8 cellular contexts compared by ENCODE assay signal in the genomic region with DNA sequence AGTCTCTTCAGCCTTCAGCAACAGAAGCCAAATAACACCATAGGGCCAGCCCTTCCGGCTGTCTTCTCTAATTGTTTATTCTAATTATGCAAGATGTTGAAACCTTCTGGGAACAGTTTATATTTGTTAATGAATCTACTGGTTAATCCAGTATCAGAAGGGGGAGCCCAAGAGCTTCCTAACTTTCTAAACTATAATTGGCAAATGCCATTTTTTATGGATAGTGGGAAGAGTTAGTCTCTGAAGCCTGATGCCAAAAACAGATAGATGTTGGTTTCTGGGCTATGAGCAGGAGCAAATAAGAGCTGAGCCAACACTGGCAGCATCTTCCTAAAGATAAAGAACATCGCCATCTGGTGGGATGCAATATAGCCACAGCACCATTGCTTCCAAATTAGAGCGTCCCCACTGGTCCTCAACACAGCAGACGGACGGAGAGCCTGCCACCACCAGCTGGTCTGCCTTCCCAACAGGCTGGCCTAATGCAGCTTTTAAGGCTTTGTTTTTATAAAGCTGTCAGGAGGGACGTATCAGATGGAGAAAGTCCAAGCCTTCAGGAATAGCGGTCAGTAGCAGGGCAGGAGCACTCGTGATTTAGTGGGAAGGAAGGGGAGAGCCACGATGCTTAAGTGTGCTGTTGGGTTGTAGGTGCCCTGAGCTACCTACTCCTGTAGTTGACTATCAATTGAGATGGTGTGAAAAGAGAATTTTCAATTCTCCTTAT.
DNase-seq lines count a peak whose midpoint lies in the region; ATAC-seq and TF ChIP-seq lines count a peak whose summit lies in the region.

No MANE protein-coding gene starts in this region.

- no peaks in the 10 kb centered on the region for H3K27me3 ChIP-seq in MM.1S (replicated peaks; ENCODE audit: insufficient read depth, low read length)

- no peaks in the 10 kb centered on the region for H3K9me3 Mint-ChIP-seq in osteocyte (ENCODE audit: unreplicated experiment)

- no peak overlapping the region for H3K9ac ChIP-seq in MM.1S (ENCODE audit: low read length)

- 61 to 64% methylated on average over 9 of the region's 9 CpGs for WGBS in lower leg skin, 2 donors

- in situ Hi-C loops in SK-MEL-5 (cut with HindIII; ENCODE audit: low pct_unique_long_range_greater_than_20kb, low sequenced_read_pairs): no loop called here

- no peak overlapping the region for H3K27ac Mint-ChIP-seq in osteocyte (ENCODE audit: unreplicated experiment)

- no peak for ATAC-seq in HG03378 (IDR thresholded peaks at IDR 0.05; ENCODE audit: unreplicated experiment)

- no peaks in the 10 kb centered on the region for H4K20me1 ChIP-seq in MM.1S (ENCODE audit: insufficient read depth, low read length)

- no peaks in the 10 kb centered on the region for H3K9me3 ChIP-seq in MM.1S (replicated peaks; ENCODE audit: insufficient read depth, low read length)

- H3K4me3 Mint-ChIP-seq in osteocyte (ENCODE audit: unreplicated experiment): no peak overlapping the region

- H3K4me2 ChIP-seq in MM.1S (ENCODE audit: low read depth, low read length): no peak overlapping the region

- no peaks in the 10 kb centered on the region for H3F3A ChIP-seq in MM.1S (ENCODE audit: insufficient read depth, low read length)

- H3K36me3 Mint-ChIP-seq in osteocyte (ENCODE audit: unreplicated experiment): peaks cover 11% of the 10 kb centered on the region

- intact Hi-C loops in lower leg skin (cut with DNase I; ENCODE audit: low total_unique reads): loop anchor here (10.0 kb wide), 2 partner anchors 61 to 231 kb away; no protein-coding TSS in a partner anchor

- no peaks in the 10 kb centered on the region for H3K36me3 ChIP-seq in MM.1S (replicated peaks; ENCODE audit: insufficient read depth, low read length)

- no peaks in the 10 kb centered on the region for H3K9me2 ChIP-seq in MM.1S (replicated peaks; ENCODE audit: insufficient read depth, low read length)

- no peak overlapping the region for H3K4me3 ChIP-seq in MM.1S (ENCODE audit: low read length)
- no peak overlapping the region for H3K4me3 ChIP-seq in fibroblast of mammary gland (ENCODE audit: control insufficient read depth, low read depth, low read length)
- H3K4me3 ChIP-seq in lower leg skin (ENCODE audit: low read depth, poor library complexity, severe bottlenecking): no peak overlapping the region

- TF ChIP-seq POLR2A in lower leg skin (IDR thresholded peaks at IDR 0.05): no peak

- TF ChIP-seq CTCF in MM.1S (IDR thresholded peaks at IDR 0.05; ENCODE audit: low read length) (peak; percentile 68), fibroblast of mammary gland (conservative IDR thresholded peaks at IDR 0.05; ENCODE audit: control insufficient read depth, insufficient read depth, low read depth, low read length) (peak; percentile 56), osteocyte (IDR thresholded peaks at IDR 0.05) (peak; percentile 53), lower leg skin (IDR thresholded peaks at IDR 0.05) (no peak)

- H3K79me2 ChIP-seq in MM.1S (ENCODE audit: low read length): no peaks in the 10 kb centered on the region

- H3K4me1 ChIP-seq in MM.1S (ENCODE audit: low read length): no peaks in the 10 kb centered on the region

- peaks cover 4% of the 10 kb centered on the region for H3K4me1 Mint-ChIP-seq in osteocyte (ENCODE audit: unreplicated experiment)

- no peak overlapping the region for H2AFZ ChIP-seq in MM.1S (ENCODE audit: low read length)

- peak; percentile 8 for DNase-seq in stimulated activated CD4-positive, alpha-beta T cell treated with anti-CD3 and anti-CD28 coated beads, Interleukin-1b, Interleukin-23, amount 100 ng/mL, for 48 hours
- no peak for DNase-seq in stimulated activated CD4-positive, alpha-beta T cell treated with anti-CD3 and anti-CD28 coated beads, Interleukin-4, amount 100 ng/mL, for 4 hours
- DNase-seq in MM.1S (peak; percentile 62), SK-MEL-5 (ENCODE audit: low read depth, low spot score) (peak; percentile 84), fibroblast of mammary gland (ENCODE audit: low read depth) (peak; percentile 67), osteocyte (ENCODE audit: extremely low spot score, unreplicated experiment) (no peak), lower leg skin (ENCODE audit: low spot score in 2 of 2) (no peak)

- H3K27me3 Mint-ChIP-seq in osteocyte (ENCODE audit: unreplicated experiment): no peaks in the 10 kb centered on the region

- no peak overlapping the region for H3K27ac ChIP-seq in MM.1S (ENCODE audit: low read length)

Comparison
In these comparisons a context has a peak if more than half of its experiments do, and no peak if none do; other contexts are left out.
1. DNase-seq: peak in stimulated activated CD4-positive, alpha-beta T cell treated with anti-CD3 and anti-CD28 coated beads, Interleukin-1b, Interleukin-23, amount 100 ng/mL, for 48 hours (single experiment), MM.1S (single experiment), SK-MEL-5 (single experiment) and fibroblast of mammary gland (single experiment); none in stimulated activated CD4-positive, alpha-beta T cell treated with anti-CD3 and anti-CD28 coated beads, Interleukin-4, amount 100 ng/mL, for 4 hours (0 of 2), osteocyte (single experiment) and lower leg skin (0 of 2).
2. CTCF ChIP-seq: peak in MM.1S (single experiment), fibroblast of mammary gland (single experiment) and osteocyte (single experiment); none in lower leg skin (0 of 3).